Comparison of ENCODE assay signal across 11 cellular contexts in genomic region chr13:45207319-45207718, GRCh38. TPM values are rescaled to one million over a fixed set of nuclear protein-coding genes. Genes with fewer than 3 reads are reported as not detected.
DNase-seq lines count a peak whose midpoint lies in the region; ATAC-seq, FAIRE-seq and TF ChIP-seq lines count a peak whose summit lies in the region.
"Had no signal": no experiment of that assay in that cellular context is flagged by ENCODE, and none has a peak within 500 bp of the region (broad histone marks: within the 10 kb centered on the region; RNA-seq: fewer than 3 reads in every experiment).

No MANE protein-coding gene starts in this region.

- H3K27ac ChIP-seq in A549 (peak overlapping the region; percentile 15 to 80; a peak in 4 of 6 replicates), body of pancreas (peak overlapping the region in 2 of 4 donors; percentile 53 to 57), lower lobe of right lung (no peak overlapping the region)

- DNase-seq in A549 (ENCODE audit: low read depth in 1 of 2, low spot score in 1 of 2) (no peak), NCI-H1436 (lab: John Stamatoyannopoulos, UW) (peak; percentile 23), body of pancreas (peak in 1 of 4 donors; percentile 13), medulla oblongata (ENCODE audit: extremely low spot score) (peak; percentile 13), SHP77 treated with DMSO at 0.1 percent for 48 hours (lab: John Stamatoyannopoulos, UW) (no peak), lower lobe of right lung (no peak), NCI-H2227 treated with DMSO at 0.1 percent for 48 hours (lab: John Stamatoyannopoulos, UW) (no peak), germinal center (ENCODE audit: low spot score) (no peak)
- DNase-seq: activated T-cell treated with anti-CD3 and anti-CD28 coated beads, Interleukin-2, amount 50 U/mL, for 4 hours; AML-193; NCI-H774 had no signal

- intact Hi-C loops in body of pancreas (cut with DNase I) (no loop called here), lower lobe of right lung (cut with DNase I) (no loop called here)

- peaks cover 48% of the 10 kb centered on the region for H3K4me1 ChIP-seq in A549
- peaks cover 18% of the 10 kb centered on the region for H3K4me1 ChIP-seq in body of pancreas
- H3K4me1 ChIP-seq in lower lobe of right lung = peaks cover 4% of the 10 kb centered on the region

- no peak for TF ChIP-seq CTCF in A549 (IDR thresholded peaks at IDR 0.05)
- TF ChIP-seq CTCF in body of pancreas (IDR thresholded peaks at IDR 0.05) = no peak
- TF ChIP-seq CTCF in lower lobe of right lung (IDR thresholded peaks at IDR 0.05) = no peak

- no peaks in the 10 kb centered on the region for H3K9me3 ChIP-seq in A549
- no peaks in the 10 kb centered on the region for H3K9me3 ChIP-seq in body of pancreas
- no peaks in the 10 kb centered on the region for H3K9me3 ChIP-seq in lower lobe of right lung

- TF ChIP-seq RAD21 in A549 (conservative IDR thresholded peaks at IDR 0.05 in 1 of 2, IDR thresholded peaks at IDR 0.05 in 1 of 2) = no peak

- FAIRE-seq in A549 (lab: Jason Lieb, UNC) = no peak

- peak overlapping the region; percentile 51; the same call in 2 of the 3 replicates for H3K4me2 ChIP-seq in A549

- POLR2A ChIA-PET in A549 (lab: Yijun Ruan, JAX) = no interaction called here

- no peak for TF ChIP-seq EP300 in A549 (IDR thresholded peaks at IDR 0.05)

- ATAC-seq in A549 = no peak
- ATAC-seq in body of pancreas = peak; percentile 6
- no peak for ATAC-seq in lower lobe of right lung

- no peak for TF ChIP-seq POLR2A in A549 (IDR thresholded peaks at IDR 0.05; ENCODE audit: low read length)
- no peak for TF ChIP-seq POLR2A in body of pancreas (IDR thresholded peaks at IDR 0.05)

- H3K36me3 ChIP-seq in body of pancreas (replicated peaks in 1 of 2; ENCODE audit: insufficient read depth in 1 of 2, low read depth in 2 of 2) (no peaks in the 10 kb centered on the region), lower lobe of right lung (peaks cover 3% of the 10 kb centered on the region)

- H3K4me3 ChIP-seq in A549 (no peak overlapping the region), body of pancreas (no peak overlapping the region), lower lobe of right lung (no peak overlapping the region)

- CTCF ChIA-PET in A549 (lab: Yijun Ruan, JAX) = interaction anchor here (0.6 to 1.7 kb wide), 3 partner anchors 30 to 77 kb away, joined by 3 to 5 read pairs (median 3); no protein-coding TSS in a partner anchor

- no peaks in the 10 kb centered on the region for H3K27me3 ChIP-seq in body of pancreas
- no peaks in the 10 kb centered on the region for H3K27me3 ChIP-seq in lower lobe of right lung (ENCODE audit: low read depth)

- 84% methylated on average over 4 of the region's 4 CpGs for WGBS in A549 (ENCODE audit: missing lambda C conversion rate)
- 20 to 24% methylated on average over 4 of the region's 4 CpGs for WGBS in body of pancreas, 2 donors

TF ChIP-seq in A549, 52 proteins besides CTCF, POLR2A, EP300 and RAD21:
- TF ChIP-seq REST (IDR thresholded peaks at IDR 0.05) = no peak
- no peak for TF ChIP-seq E2F6 (IDR thresholded peaks at IDR 0.05; ENCODE audit: borderline replicate concordance, low read depth)
- TF ChIP-seq NR3C1 (IDR thresholded peaks at IDR 0.05) = no peak
- TF ChIP-seq HDAC2 (IDR thresholded peaks at IDR 0.05) = no peak
- no peak for TF ChIP-seq KDM1A (IDR thresholded peaks at IDR 0.05; ENCODE audit: low read depth)
- TF ChIP-seq RCOR1 (IDR thresholded peaks at IDR 0.05; ENCODE audit: low read depth, low read length) = no peak
- TF ChIP-seq NPAS2 (CRISPR knock-in tag; IDR thresholded peaks at IDR 0.05; ENCODE audit: borderline replicate concordance) = no peak
- no peak for TF ChIP-seq ZNF302 (CRISPR knock-in tag; IDR thresholded peaks at IDR 0.05)
- no peak for TF ChIP-seq FOSB (CRISPR knock-in tag; IDR thresholded peaks at IDR 0.05)
- no peak for TF ChIP-seq EHF (CRISPR knock-in tag; IDR thresholded peaks at IDR 0.05)
- TF ChIP-seq RARB (CRISPR knock-in tag; IDR thresholded peaks at IDR 0.05) = no peak
- TF ChIP-seq FOSL2 (IDR thresholded peaks at IDR 0.05) = no peak
- TF ChIP-seq FOSL2 (CRISPR knock-in tag; IDR thresholded peaks at IDR 0.05) = no peak
- no peak for TF ChIP-seq HEYL (CRISPR knock-in tag; IDR thresholded peaks at IDR 0.05)
- no peak for TF ChIP-seq PHF8 (IDR thresholded peaks at IDR 0.05; ENCODE audit: borderline replicate concordance, low read depth)
- no peak for TF ChIP-seq CHD2 (IDR thresholded peaks at IDR 0.05; ENCODE audit: low read length, partially characterized antibody)
- TF ChIP-seq HES2 (IDR thresholded peaks at IDR 0.05) = no peak

RNA-seq across cellular contexts. Expression of gene KCTD4, which starts 6.5 kb away (rescaled TPM):
- polyA plus RNA-seq in A549 (2011; rRNA removed) (not detected in 2 replicates), A549 (2017; fragmentation: RNase III; extraction: RNeasy Plus Mini Kit Qiagen cat#74134 plus additional on column Dnase treatment) (not detected in 3 replicates)
- not detected in 2 replicates for polyA plus RNA-seq in A549 (2012; cell fraction: cytosol; rRNA removed)
- polyA plus RNA-seq in A549 (2012; cell fraction: nucleus; rRNA removed) = not detected in 2 replicates
- polyA minus RNA-seq in A549 (2011; rRNA and poly(A)+ RNA removed) = not detected in 2 replicates
- total RNA-seq in body of pancreas (not detected), lower lobe of right lung (not detected)
- total RNA-seq: activated T-cell treated with anti-CD3 and anti-CD28 coated beads, Interleukin-2, amount 50 U/mL, for 4 hours had no signal

Comparison
In these comparisons a context has a peak if more than half of its experiments do, and no peak if none do; other contexts are left out.
1. DNase-seq: peak in NCI-H1436 (single experiment) and medulla oblongata (single experiment); none in A549 (0 of 2), SHP77 treated with DMSO at 0.1 percent for 48 hours (single experiment), lower lobe of right lung (single experiment), NCI-H2227 treated with DMSO at 0.1 percent for 48 hours (single experiment) and germinal center (single experiment).